In genomic region chr17:43360376-43360738, GRCh38 we compare ENCODE assay signal across 8 cellular contexts. TPM values are rescaled to one million over a fixed set of nuclear protein-coding genes. Genes with fewer than 3 reads are reported as not detected.
A peak's percentile ranks its signal among the peaks of the same experiment; 100 is the strongest.
DNase-seq lines count a peak whose midpoint lies in the region; ATAC-seq, FAIRE-seq and TF ChIP-seq lines count a peak whose summit lies in the region.

No MANE protein-coding gene starts in this region.

- TF ChIP-seq POLR2A in H54 (IDR thresholded peaks at IDR 0.05; ENCODE audit: low read depth, low read length) (no peak), right lobe of liver (IDR thresholded peaks at IDR 0.05) (no peak)

- peaks cover 0 to 8% (median 0%) of the 10 kb centered on the region in 4 donors for H3K4me1 ChIP-seq in right lobe of liver

- no peaks in the 10 kb centered on the region for H3K9me3 Mint-ChIP-seq in activated B cell treated with CpG ODN at 0.5 μM for 24 hours
- peaks cover 6% of the 10 kb centered on the region for H3K9me3 Mint-ChIP-seq in central memory CD8-positive, alpha-beta T cell

- no peaks in the 10 kb centered on the region for H3K27me3 ChIP-seq in right lobe of liver

- H3K27ac Mint-ChIP-seq in activated B cell treated with CpG ODN at 0.5 μM for 24 hours, result peak overlapping the region; percentile 100
- H3K27ac Mint-ChIP-seq in central memory CD8-positive, alpha-beta T cell (ENCODE audit: low read depth), result peak overlapping the region; percentile 100

- DNase-seq in DMS 273 treated with DMSO at 0.1 percent for 48 hours (lab: John Stamatoyannopoulos, UW) (peak; percentile 32), H54 (ENCODE audit: insufficient read length, low spot score) (peak; percentile 37), NCI-H146 treated with DMSO at 0.1 percent for 48 hours (lab: John Stamatoyannopoulos, UW; ENCODE audit: unreplicated experiment) (peak; percentile 26), activated B cell treated with CpG ODN at 0.5 μM for 24 hours (no peak), right lobe of liver (no peak)
- DNase-seq in central memory CD8-positive, alpha-beta T cell (ENCODE audit: low spot score in 2 of 2), result peak in 1 of 2 donors; percentile 82
- peak; percentile 58 for DNase-seq in stimulated activated CD8-positive, alpha-beta memory T cell treated with anti-CD3 and anti-CD28 coated beads, Interleukin-12 subunit alpha, Interleukin-12 subunit beta, amount 100 ng/mL, for 1 hour (ENCODE audit: low read depth)

- 16% methylated on average over 18 of the region's 18 CpGs for whole genome bisulfite sequencing in right lobe of liver (ENCODE audit: insufficient coverage, low coverage, low lambda C conversion rate, missing lambda C conversion rate)

- TF ChIP-seq CTCF in activated B cell treated with CpG ODN at 0.5 μM for 24 hours (IDR thresholded peaks at IDR 0.05) (no peak), right lobe of liver (IDR thresholded peaks at IDR 0.05) (no peak)

- H3K4me3 Mint-ChIP-seq in activated B cell treated with CpG ODN at 0.5 μM for 24 hours, result peak overlapping the region; percentile 93
- peak overlapping the region; percentile 95 for H3K4me3 Mint-ChIP-seq in central memory CD8-positive, alpha-beta T cell

- peaks cover 15% of the 10 kb centered on the region for H3K4me1 Mint-ChIP-seq in activated B cell treated with CpG ODN at 0.5 μM for 24 hours
- peaks cover 43% of the 10 kb centered on the region for H3K4me1 Mint-ChIP-seq in central memory CD8-positive, alpha-beta T cell

- H3K36me3 Mint-ChIP-seq in activated B cell treated with CpG ODN at 0.5 μM for 24 hours (ENCODE audit: low read depth), result peaks cover 8% of the 10 kb centered on the region
- peaks cover 32% of the 10 kb centered on the region for H3K36me3 Mint-ChIP-seq in central memory CD8-positive, alpha-beta T cell (ENCODE audit: insufficient read depth)

- peak overlapping the region; percentile 90 to 99 (median 93) for H3K27ac ChIP-seq in right lobe of liver

- FAIRE-seq in H54 (lab: Jason Lieb, UNC), result no peak

- H3K27me3 Mint-ChIP-seq in activated B cell treated with CpG ODN at 0.5 μM for 24 hours, result peaks cover 2% of the 10 kb centered on the region
- H3K27me3 Mint-ChIP-seq in central memory CD8-positive, alpha-beta T cell, result peaks cover 12% of the 10 kb centered on the region

- no peaks in the 10 kb centered on the region for H3K36me3 ChIP-seq in right lobe of liver

- no peak for ATAC-seq in activated B cell treated with CpG ODN at 0.5 μM for 24 hours (ENCODE audit: low read depth)
- ATAC-seq in central memory CD8-positive, alpha-beta T cell (replicated peaks; ENCODE audit: extremely low read depth, poor library complexity, severe bottlenecking), result peak; percentile 69
- peak; percentile 6 to 18 (median 12) for ATAC-seq in right lobe of liver
- no peak for ATAC-seq in HG03378 (IDR thresholded peaks at IDR 0.05; ENCODE audit: unreplicated experiment)

- intact Hi-C loops in activated B cell treated with CpG ODN at 0.5 μM for 24 hours (cut with micrococcal nuclease) (loop anchor here (1.0 kb wide), 2 partner anchors 8 to 123 kb away; partner anchors contain the start of gene DHX8), right lobe of liver (cut with DNase I) (no loop called here)

- H3K4me3 ChIP-seq in right lobe of liver, result peak overlapping the region; percentile 30 to 56 (median 56)

- POLR2A ChIA-PET in activated B cell treated with CpG ODN at 0.5 μM for 24 hours (lab: Charles Lee), result interaction anchor here (0.6 to 7.7 kb wide), 35 partner anchors 8 to 1112 kb away, joined by 3 to 195 read pairs (median 5); partner anchors contain the start of genes ARL4D, DHX8, IFI35 and NBR1

- CTCF ChIA-PET in activated B cell treated with CpG ODN at 0.5 μM for 24 hours (lab: Charles Lee), result interaction anchor here (0.7 to 1.1 kb wide), 2 partner anchors 28 to 124 kb away, joined by 3 to 5 read pairs; partner anchors contain the start of gene DHX8

- no peaks in the 10 kb centered on the region for H3K9me3 ChIP-seq in right lobe of liver

RNA-seq across cellular contexts. Expression of gene ARL4D, which starts 38.4 kb away (rescaled TPM):
- total RNA-seq in activated B cell treated with CpG ODN at 0.5 μM for 24 hours (5.8 and 6.4 TPM in 2 replicates), right lobe of liver (10 to 100 TPM; 10.9 to 31.8 (median 13.2) TPM)

Comparison
In these comparisons a context has a peak if more than half of its experiments do, and no peak if none do; other contexts are left out.
1. DNase-seq: peak in DMS 273 treated with DMSO at 0.1 percent for 48 hours (single experiment), H54 (single experiment), NCI-H146 treated with DMSO at 0.1 percent for 48 hours (single experiment) and stimulated activated CD8-positive, alpha-beta memory T cell treated with anti-CD3 and anti-CD28 coated beads, Interleukin-12 subunit alpha, Interleukin-12 subunit beta, amount 100 ng/mL, for 1 hour (single experiment); none in activated B cell treated with CpG ODN at 0.5 μM for 24 hours (single experiment) and right lobe of liver (0 of 3).
2. ATAC-seq: peak in central memory CD8-positive, alpha-beta T cell (single experiment) and right lobe of liver (4 of 4); none in activated B cell treated with CpG ODN at 0.5 μM for 24 hours (single experiment) and HG03378 (single experiment).